ENCODE assay signal across 26 cellular contexts in the genomic region with DNA sequence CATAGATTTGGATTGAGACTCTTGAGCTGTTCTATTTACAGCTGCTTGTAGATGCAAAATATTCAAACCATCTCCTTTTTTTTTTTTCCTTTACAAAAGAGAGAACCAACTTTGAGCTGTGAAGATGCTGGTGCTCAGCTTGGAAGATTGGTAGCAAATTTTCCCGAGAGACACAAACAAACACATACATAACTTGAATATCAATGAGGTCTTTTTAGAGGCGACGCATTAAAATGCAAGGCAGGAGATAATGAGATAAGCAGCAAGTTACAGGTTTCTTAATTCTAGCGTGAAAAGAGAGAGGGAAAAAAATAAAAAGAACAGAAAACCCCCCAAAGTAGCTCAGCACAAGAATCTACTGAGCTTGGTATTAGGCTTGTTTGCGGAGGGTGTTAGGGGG.
"Had no signal": no experiment of that assay in that cellular context is flagged by ENCODE, and none has a peak within 500 bp of the region (broad histone marks: within the 10 kb centered on the region; RNA-seq: fewer than 3 reads in every experiment).

No MANE protein-coding gene starts in this region.

- H3K4me1 ChIP-seq: esophagus squamous epithelium, stomach, suprapubic skin, upper lobe of right lung had no signal

- DNase-seq: central memory CD4-positive, alpha-beta T cell; effector memory CD8-positive, alpha-beta T cell; esophagus squamous epithelium; foreskin fibroblast; immature natural killer cell; kidney; left colon; left ventricle myocardium superior; mesendoderm; naive thymus-derived CD4-positive, alpha-beta T cell; nephron progenitor cell; posterior cingulate gyrus; sigmoid colon; stimulated activated CD4-positive, alpha-beta T cell treated with anti-CD3 and anti-CD28 coated beads, Interleukin-2, amount 100 ng/mL, for 24 hours; stimulated activated CD4-positive, alpha-beta T cell treated with anti-CD3 and anti-CD28 coated beads, Interleukin-4, amount 100 ng/mL, for 4 hours; stimulated activated naive B cell treated with anti-CD40 and anti-IgM and Interleukin-4, amounts not matched to agents 10 μg/mL and 1 μg/mL and 100 μg/mL, for 72 hours; stomach; tibial artery; upper lobe of right lung had no signal

- H3K27ac ChIP-seq: epithelial cell of prostate, esophagus squamous epithelium, gastroesophageal sphincter, neutrophil, sigmoid colon, skin epidermis, stomach, suprapubic skin, tibial artery, upper lobe of right lung had no signal

- H3K9me3 Mint-ChIP-seq: effector memory CD8-positive, alpha-beta T cell; immature natural killer cell; naive thymus-derived CD4-positive, alpha-beta T cell; nephron progenitor cell; stimulated activated naive B cell treated with anti-CD40 and anti-IgM and Interleukin-4, amounts not matched to agents 10 μg/mL and 1 μg/mL and 100 μg/mL, for 72 hours had no signal

- H3K4me3 Mint-ChIP-seq: effector memory CD8-positive, alpha-beta T cell; immature natural killer cell; naive thymus-derived CD4-positive, alpha-beta T cell; nephron progenitor cell; stimulated activated naive B cell treated with anti-CD40 and anti-IgM and Interleukin-4, amounts not matched to agents 10 μg/mL and 1 μg/mL and 100 μg/mL, for 72 hours had no signal

- H3K36me3 Mint-ChIP-seq: stimulated activated naive B cell treated with anti-CD40 and anti-IgM and Interleukin-4, amounts not matched to agents 10 μg/mL and 1 μg/mL and 100 μg/mL, for 72 hours had no signal

- H3K27me3 ChIP-seq: gastroesophageal sphincter, right atrium auricular region, sigmoid colon, tibial artery, upper lobe of right lung had no signal

- H3K4me1 Mint-ChIP-seq: immature natural killer cell; naive thymus-derived CD4-positive, alpha-beta T cell; stimulated activated naive B cell treated with anti-CD40 and anti-IgM and Interleukin-4, amounts not matched to agents 10 μg/mL and 1 μg/mL and 100 μg/mL, for 72 hours had no signal

- ATAC-seq: effector memory CD8-positive, alpha-beta T cell; gastroesophageal sphincter; left colon; naive thymus-derived CD4-positive, alpha-beta T cell; stimulated activated naive B cell treated with anti-CD40 and anti-IgM and Interleukin-4, amounts not matched to agents 10 μg/mL and 1 μg/mL and 100 μg/mL, for 72 hours; upper lobe of right lung had no signal

- H3K27ac Mint-ChIP-seq: effector memory CD8-positive, alpha-beta T cell; immature natural killer cell; naive thymus-derived CD4-positive, alpha-beta T cell; nephron progenitor cell; stimulated activated naive B cell treated with anti-CD40 and anti-IgM and Interleukin-4, amounts not matched to agents 10 μg/mL and 1 μg/mL and 100 μg/mL, for 72 hours had no signal

- H3K4me3 ChIP-seq: esophagus squamous epithelium, gastroesophageal sphincter, lung, right atrium auricular region, sigmoid colon, skin epidermis, stomach, suprapubic skin, tibial artery, upper lobe of right lung had no signal

- H3K36me3 ChIP-seq: esophagus squamous epithelium, gastroesophageal sphincter, neutrophil, right atrium auricular region, sigmoid colon, stomach, suprapubic skin, tibial artery, upper lobe of right lung had no signal
